Comparison of ENCODE assay signal across 24 cellular contexts in genomic region chr3:31164398-31164797, GRCh38.
"Had no signal": no experiment of that assay in that cellular context is flagged by ENCODE, and none has a peak within 500 bp of the region (broad histone marks: within the 10 kb centered on the region; RNA-seq: fewer than 3 reads in every experiment).

No MANE protein-coding gene starts in this region.

- H3K4me3 ChIP-seq: heart left ventricle, left ventricle myocardium inferior, lung, neural progenitor cell, ovary, skin epidermis, tibial nerve, upper lobe of left lung, vagina had no signal

- H3K27me3 ChIP-seq: heart left ventricle, neural progenitor cell, ovary, tibial nerve, upper lobe of left lung, vagina had no signal

- H3K27ac ChIP-seq: heart left ventricle, left ventricle myocardium inferior, neural progenitor cell, ovary, skin epidermis, vagina had no signal

- H2AFZ ChIP-seq: neural progenitor cell had no signal

- ATAC-seq: heart left ventricle; left cardiac atrium; natural killer cell; right cardiac atrium; stimulated activated effector memory CD8-positive, alpha-beta T cell treated with anti-CD3 and anti-CD28 coated beads, Interleukin-12 subunit alpha, Interleukin-12 subunit beta, amount 100 ng/mL, for 72 hours had no signal

- H3K36me3 ChIP-seq: heart left ventricle, left ventricle myocardium inferior, neural progenitor cell, ovary, tibial nerve, upper lobe of left lung, vagina had no signal

- DNase-seq: heart left ventricle; hypothalamus; islet precursor cell; kidney glomerular epithelial cell; left cardiac atrium; left ventricle myocardium inferior; midbrain; naive B cell; natural killer cell; nephron progenitor cell; ovary; retina; right cardiac atrium; stimulated activated CD4-positive, alpha-beta T cell treated with anti-CD3 and anti-CD28 coated beads, Interleukin-12 subunit alpha, Interleukin-12 subunit beta, amount 100 ng/mL, for 4 hours; stimulated activated CD4-positive, alpha-beta T cell treated with anti-CD3 and anti-CD28 coated beads, Interleukin-15, amount 100 ng/mL, for 24 hours; stimulated activated CD4-positive, alpha-beta T cell treated with anti-CD3 and anti-CD28 coated beads, Interleukin-4, amount 100 ng/mL, for 24 hours; stimulated activated naive CD4-positive, alpha-beta T cell; upper lobe of left lung had no signal

- H3K9ac ChIP-seq: neural progenitor cell had no signal

- H3K9me3 ChIP-seq: heart left ventricle, left ventricle myocardium inferior, ovary, tibial nerve, upper lobe of left lung, vagina had no signal
